ENCODE assay signal across 8 cellular contexts in genomic region chr14:101808894-101809670, GRCh38. TPM values are rescaled to one million over a fixed set of nuclear protein-coding genes. Genes with fewer than 3 reads are reported as not detected.
DNase-seq lines count a peak whose midpoint lies in the region; ATAC-seq and TF ChIP-seq lines count a peak whose summit lies in the region.

No MANE protein-coding gene starts in this region.

- H3K4me1 Mint-ChIP-seq in T-cell, result peaks cover 41 to 50% (median 44%) of the 10 kb centered on the region in 3 donors

- H3K27me3 ChIP-seq in gastrocnemius medialis, result no peaks in the 10 kb centered on the region

- no peak for DNase-seq in T-cell
- DNase-seq in fibroblast of the aortic adventitia (ENCODE audit: low read depth), result no peak
- no peak for DNase-seq in gastrocnemius medialis
- DNase-seq in GM13977 (ENCODE audit: low spot score), result no peak
- no peak for DNase-seq in EL

- peak overlapping the region; percentile 91 to 96 (median 93) for H3K27ac ChIP-seq in gastrocnemius medialis

- CTCF ChIA-PET in T-cell (lab: Charles Lee), result interaction anchor here (0.6 to 3.1 kb wide), 27 partner anchors 10 to 527 kb away, joined by 3 to 37 read pairs (median 5); no protein-coding TSS in a partner anchor

- peaks cover 35 to 42% of the 10 kb centered on the region in 2 donors for H3K4me1 ChIP-seq in gastrocnemius medialis

- H3K36me3 Mint-ChIP-seq in T-cell, result peaks cover 22% of the 10 kb centered on the region

- intact Hi-C loops in gastrocnemius medialis (cut with DNase I; ENCODE audit: low total_unique reads), result loop anchor here (5.0 kb wide), 1 partner anchor 47 kb away; the partner anchor contains the start of gene PPP2R5C

- no peak for ATAC-seq in T-cell (replicated peaks in 1 of 4)
- peak in 1 of 2 donors; percentile 1 for ATAC-seq in gastrocnemius medialis
- ATAC-seq in GM18870 (IDR thresholded peaks at IDR 0.05; ENCODE audit: unreplicated experiment), result no peak
- no peak for ATAC-seq in HG03520 (IDR thresholded peaks at IDR 0.05; ENCODE audit: unreplicated experiment)

- in situ Hi-C loops in gastrocnemius medialis (cut with MboI; ENCODE audit: low sequenced_read_pairs in 4 of 4) (no loop called here), GM13977 (cut with MboI; ENCODE audit: low pct_unique_long_range_greater_than_20kb, low sequenced_read_pairs, unreplicated experiment) (no loop called here)

- peak overlapping the region; percentile 92 to 94 (median 94) for H3K4me3 Mint-ChIP-seq in T-cell

- H3K9me3 Mint-ChIP-seq in T-cell, result no peaks in the 10 kb centered on the region

- POLR2A ChIA-PET in T-cell (lab: Charles Lee), result interaction anchor here (0.6 to 9.1 kb wide), 40 partner anchors 11 to 1752 kb away, joined by 3 to 277 read pairs (median 5); partner anchors contain the start of gene MOK (in 1 of the 2)

- H3K4me3 ChIP-seq in GM12875 (ENCODE audit: low read depth, low read length) (peak overlapping the region; percentile 40), fibroblast of the aortic adventitia (ENCODE audit: low read depth, low read length) (peak overlapping the region; percentile 89), gastrocnemius medialis (peak overlapping the region; percentile 67 to 82 (median 72))

- H3K27me3 Mint-ChIP-seq in T-cell, result no peaks in the 10 kb centered on the region

- no peaks in the 10 kb centered on the region for H3K9me3 ChIP-seq in gastrocnemius medialis

- no peaks in the 10 kb centered on the region for H3K36me3 ChIP-seq in gastrocnemius medialis

- TF ChIP-seq CTCF in GM12875 (IDR thresholded peaks at IDR 0.05; ENCODE audit: borderline replicate concordance, insufficient read depth, low read depth, low read length) (no peak), fibroblast of the aortic adventitia (IDR thresholded peaks at IDR 0.05; ENCODE audit: insufficient read depth, low read length) (no peak), gastrocnemius medialis (IDR thresholded peaks at IDR 0.05 in 4 of 5, conservative IDR thresholded peaks at IDR 0.05 in 1 of 5) (no peak), GM13977 (IDR thresholded peaks at IDR 0.05; ENCODE audit: extremely low read depth, insufficient read depth, missing control alignments) (no peak)

- peak overlapping the region; percentile 98 to 100 for H3K27ac Mint-ChIP-seq in T-cell

- TF ChIP-seq POLR2A in gastrocnemius medialis (IDR thresholded peaks at IDR 0.05), result no peak

RNA-seq across cellular contexts. Expression of gene PPP2R5C, which starts 47.6 kb away (rescaled TPM):
- total RNA-seq in T-cell (100 to 1,000 TPM; 435 to 627 (median 489) TPM), fibroblast of the aortic adventitia (ENCODE audit: low replicate concordance) (114 and 137 TPM in 2 replicates), gastrocnemius medialis (10 to 100 TPM; 35.4 to 65.9 (median 49.3) TPM)
